ENCODE assay signal across 1 cellular context in genomic region chr3:13088020-13089006, GRCh38.
A peak's percentile ranks its signal among the peaks of the same experiment; 100 is the strongest.
TF ChIP-seq lines count a peak whose summit lies in the region.

No MANE protein-coding gene starts in this region.

TF ChIP-seq in K562, 482 proteins besides CTCF, POLR2A, EP300 and RAD21 (continued from another document):
- TF ChIP-seq, protein P1, sequence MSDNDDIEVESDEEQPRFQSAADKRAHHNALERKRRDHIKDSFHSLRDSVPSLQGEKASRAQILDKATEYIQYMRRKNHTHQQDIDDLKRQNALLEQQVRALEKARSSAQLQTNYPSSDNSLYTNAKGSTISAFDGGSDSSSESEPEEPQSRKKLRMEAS (CRISPR knock-in tag; IDR thresholded peaks at IDR 0.05) = peak; percentile 62
- TF ChIP-seq RFX1 (IDR thresholded peaks at IDR 0.05) = no peak
